18 cellular contexts compared by ENCODE assay signal in the genomic region with DNA sequence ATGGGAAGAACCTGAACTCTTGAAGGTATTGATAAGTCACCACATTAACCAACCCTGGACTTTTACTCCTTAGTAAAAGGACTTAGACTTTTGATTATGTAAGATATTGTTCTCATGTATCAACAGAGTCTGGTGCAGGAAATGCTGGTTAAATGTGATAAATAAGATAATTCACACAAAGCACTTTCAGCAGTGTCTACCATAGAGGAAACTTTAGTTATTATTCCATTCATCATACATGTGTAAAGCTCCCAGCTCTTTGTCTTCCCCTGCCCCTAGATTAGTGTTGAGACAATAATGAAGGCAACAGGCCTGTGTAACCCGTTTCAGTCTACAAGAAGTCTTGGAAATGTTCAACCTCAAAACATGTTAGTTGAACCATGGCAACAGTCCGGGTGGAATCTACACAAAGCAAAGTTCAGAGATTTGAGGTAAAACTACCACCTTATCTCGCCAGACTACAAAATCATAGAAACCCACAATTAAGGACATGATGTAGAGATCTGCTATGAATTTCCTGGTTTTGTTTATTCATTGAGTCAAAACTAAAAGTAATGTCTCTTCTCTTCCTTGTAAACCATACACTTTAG.
DNase-seq lines count a peak whose midpoint lies in the region; ATAC-seq and TF ChIP-seq lines count a peak whose summit lies in the region.
"Had no signal": no experiment of that assay in that cellular context is flagged by ENCODE, and none has a peak within 500 bp of the region (broad histone marks: within the 10 kb centered on the region; RNA-seq: fewer than 3 reads in every experiment).

No MANE protein-coding gene starts in this region.

- no peak overlapping the region for H3K4me3 ChIP-seq in CD4-positive, alpha-beta memory T cell (ENCODE audit: low read length in 2 of 2)
- H3K4me3 ChIP-seq in PC-3 (ENCODE audit: low read length) (no peak overlapping the region), neural progenitor cell (no peak overlapping the region), ovary (no peak overlapping the region)
- H3K4me3 ChIP-seq: GM23248 had no signal

- no peaks in the 10 kb centered on the region for H3K36me3 ChIP-seq in CD4-positive, alpha-beta memory T cell (ENCODE audit: insufficient read depth, low read length)
- H3K36me3 ChIP-seq in PC-3 (ENCODE audit: low read depth, low read length) (peaks cover 6% of the 10 kb centered on the region; the same call in 1 of the 2 replicates), neural progenitor cell (no peaks in the 10 kb centered on the region), ovary (no peaks in the 10 kb centered on the region)

- no peaks in the 10 kb centered on the region for H3K27me3 Mint-ChIP-seq in CD4-positive, alpha-beta memory T cell
- peaks cover 2% of the 10 kb centered on the region for H3K27me3 Mint-ChIP-seq in neural progenitor cell (ENCODE audit: insufficient read depth, low read depth)

- peak; percentile 71 for ATAC-seq in PC-3
- no peak for ATAC-seq in HG03039 (IDR thresholded peaks at IDR 0.05; ENCODE audit: unreplicated experiment)
- ATAC-seq: HCT116 had no signal

- H3K79me2 ChIP-seq in PC-3 (ENCODE audit: low read length) = no peaks in the 10 kb centered on the region
- H3K79me2 ChIP-seq in neural progenitor cell (ENCODE audit: low read depth) = no peaks in the 10 kb centered on the region

- H3F3A ChIP-seq in PC-3 (ENCODE audit: low read length, unreplicated experiment) (no peaks in the 10 kb centered on the region), neural progenitor cell (ENCODE audit: low read depth) (no peaks in the 10 kb centered on the region)

- H3K9me3 Mint-ChIP-seq in CD4-positive, alpha-beta memory T cell = peaks cover 0 to 19% (median 13%) of the 10 kb centered on the region in 8 donors
- peaks cover 12% of the 10 kb centered on the region for H3K9me3 Mint-ChIP-seq in neural progenitor cell

- H3K27ac Mint-ChIP-seq in CD4-positive, alpha-beta memory T cell = peak overlapping the region in 6 of 7 donors; percentile 26 to 79 (median 46)
- H3K27ac Mint-ChIP-seq in neural progenitor cell = no peak overlapping the region

- no peak for TF ChIP-seq POLR2A in ovary (IDR thresholded peaks at IDR 0.05)

- POLR2A ChIA-PET in CD4-positive, alpha-beta memory T cell (lab: Charles Lee; ENCODE audit: partially characterized antibody) = interaction anchor here (1.0 to 3.4 kb wide), 3 partner anchors 14 to 123 kb away, joined by 3 to 12 read pairs (median 4); a partner anchor contains a TSS
- POLR2A ChIA-PET in PC-3 (lab: Charles Lee; ENCODE audit: unreplicated experiment) = no interaction called here

- TF ChIP-seq EP300 in ovary (IDR thresholded peaks at IDR 0.05) = no peak

- intact Hi-C loops in CD4-positive, alpha-beta memory T cell (cut with micrococcal nuclease) = loop anchor here (5.0 kb wide), 1 partner anchor 38 kb away; no protein-coding TSS in a partner anchor
- intact Hi-C loops in PC-3 (cut with micrococcal nuclease) (no loop called here), ovary (cut with DNase I) (no loop called here)

- 64 to 78% (median 71%) methylated on average over 3 of the region's 3 CpGs for WGBS in ovary, 3 donors

- H3K36me3 Mint-ChIP-seq in CD4-positive, alpha-beta memory T cell = peaks cover 4 to 9% of the 10 kb centered on the region in 2 donors
- H3K36me3 Mint-ChIP-seq in neural progenitor cell = no peaks in the 10 kb centered on the region

- H2AFZ ChIP-seq in PC-3 (ENCODE audit: low read length) (no peak overlapping the region), neural progenitor cell (replicated peaks) (peak overlapping the region; percentile 0)
- H2AFZ ChIP-seq: GM23248 had no signal

- no peaks in the 10 kb centered on the region for H4K20me1 ChIP-seq in PC-3 (ENCODE audit: low read length)
- no peaks in the 10 kb centered on the region for H4K20me1 ChIP-seq in neural progenitor cell (ENCODE audit: low read depth)

- no TSS peak for BruUV-seq in PC-3 (replicated peaks; lab: Mats Ljungman, UMichigan)

- H3K4me1 ChIP-seq in CD4-positive, alpha-beta memory T cell (ENCODE audit: insufficient read depth, low read length) = peaks cover 34% of the 10 kb centered on the region
- no peaks in the 10 kb centered on the region for H3K4me1 ChIP-seq in PC-3 (ENCODE audit: insufficient read depth, low read length)
- H3K4me1 ChIP-seq in neural progenitor cell = no peaks in the 10 kb centered on the region
- H3K4me1 ChIP-seq in ovary (ENCODE audit: insufficient read depth) = peaks cover 5% of the 10 kb centered on the region

- H3K27ac ChIP-seq in CD4-positive, alpha-beta memory T cell (ENCODE audit: low read depth, low read length) = no peak overlapping the region
- no peak overlapping the region for H3K27ac ChIP-seq in PC-3 (ENCODE audit: low read length)
- H3K27ac ChIP-seq in neural progenitor cell = no peak overlapping the region
- no peak overlapping the region for H3K27ac ChIP-seq in ovary
- H3K27ac ChIP-seq: GM23248 had no signal

- peaks cover 0 to 9% of the 10 kb centered on the region in 2 donors for H3K9me3 ChIP-seq in CD4-positive, alpha-beta memory T cell (ENCODE audit: control insufficient read depth in 1 of 2, low read length in 2 of 2)
- H3K9me3 ChIP-seq in PC-3 (ENCODE audit: low read length) (peaks cover 23% of the 10 kb centered on the region), neural progenitor cell (ENCODE audit: low read depth) (peaks cover 19% of the 10 kb centered on the region), ovary (no peaks in the 10 kb centered on the region)

- TF ChIP-seq CTCF in PC-3 (conservative IDR thresholded peaks at IDR 0.05; ENCODE audit: low read depth, low read length) (no peak), neural progenitor cell (IDR thresholded peaks at IDR 0.05) (no peak), ovary (IDR thresholded peaks at IDR 0.05) (no peak)

- H3K4me3 Mint-ChIP-seq in CD4-positive, alpha-beta memory T cell = peak overlapping the region in 4 of 8 donors; percentile 16 to 64 (median 25)
- H3K4me3 Mint-ChIP-seq in neural progenitor cell = no peak overlapping the region

- H3K27me3 ChIP-seq in CD4-positive, alpha-beta memory T cell (ENCODE audit: insufficient read depth, low read length) = no peaks in the 10 kb centered on the region
- H3K27me3 ChIP-seq in PC-3 (ENCODE audit: low read length) = no peaks in the 10 kb centered on the region
- H3K27me3 ChIP-seq in neural progenitor cell = no peaks in the 10 kb centered on the region
- H3K27me3 ChIP-seq in ovary = no peaks in the 10 kb centered on the region

- H3K9me2 ChIP-seq in PC-3 (replicated peaks; ENCODE audit: low read length) = no peaks in the 10 kb centered on the region
- H3K9me2 ChIP-seq: SK-N-SH had no signal

- CTCF ChIA-PET in CD4-positive, alpha-beta memory T cell (lab: Charles Lee; ENCODE audit: partially characterized antibody) = interaction anchor here (1.2 to 1.8 kb wide), 2 partner anchors 10 to 85 kb away, joined by 4 read pairs; no protein-coding TSS in a partner anchor
- CTCF ChIA-PET in PC-3 (lab: Charles Lee) = no interaction called here

- peaks cover 34 to 67% (median 56%) of the 10 kb centered on the region in 4 donors for H3K4me1 Mint-ChIP-seq in CD4-positive, alpha-beta memory T cell
- H3K4me1 Mint-ChIP-seq in neural progenitor cell = peaks cover 7% of the 10 kb centered on the region

- no peak overlapping the region for H3K9ac ChIP-seq in PC-3 (ENCODE audit: low read length)
- no peak overlapping the region for H3K9ac ChIP-seq in neural progenitor cell
- H3K9ac ChIP-seq: GM23248, SK-N-SH had no signal

- no peak overlapping the region for H3K4me2 ChIP-seq in PC-3 (ENCODE audit: low read length)
- H3K4me2 ChIP-seq in neural progenitor cell = no peak overlapping the region
- H3K4me2 ChIP-seq: SK-N-SH had no signal

- DNase-seq in CD4-positive, alpha-beta memory T cell = peak; percentile 26 to 57 (median 46)
- no peak for DNase-seq in PC-3
- DNase-seq in dermis blood vessel endothelial cell = peak; percentile 2
- DNase-seq in neural progenitor cell (ENCODE audit: low spot score) = no peak
- DNase-seq in cerebellum (ENCODE audit: low spot score) = no peak
- DNase-seq in ovary = no peak
- DNase-seq: DMS79, GM23248, KBM-7, MV-4-11, NCI-H187, NCI-H2107, NCI-H510A, NCI-H774, SHP77, SK-N-SH had no signal

Comparison
In these comparisons a context has a peak if more than half of its experiments do, and no peak if none do; other contexts are left out.
1. DNase-seq: peak in CD4-positive, alpha-beta memory T cell (5 of 5) and dermis blood vessel endothelial cell (single experiment); none in PC-3 (single experiment), neural progenitor cell (single experiment), cerebellum (single experiment) and ovary (0 of 5).